In the genomic region with DNA sequence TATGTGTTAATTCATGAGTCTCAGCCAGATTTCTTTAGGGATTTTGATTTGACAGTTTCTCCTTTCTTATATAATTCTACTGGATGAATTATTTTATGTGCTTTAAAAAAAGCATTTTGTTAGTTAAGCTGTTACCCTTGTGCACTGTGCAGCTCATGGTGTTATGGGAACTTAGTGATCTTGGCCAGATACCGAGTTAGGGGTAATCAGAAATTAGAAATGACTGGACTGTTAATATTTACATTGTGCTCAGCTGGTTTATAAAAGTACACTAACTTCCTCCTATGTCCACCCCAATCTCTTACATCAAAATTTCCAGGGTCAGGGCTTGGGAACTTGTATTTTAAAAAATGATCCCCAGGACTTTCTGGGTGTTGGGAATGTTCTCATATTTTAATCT, we compare ENCODE assay signal across 27 cellular contexts.
"Had no signal": no experiment of that assay in that cellular context is flagged by ENCODE, and none has a peak within 500 bp of the region (broad histone marks: within the 10 kb centered on the region; RNA-seq: fewer than 3 reads in every experiment).

No MANE protein-coding gene starts in this region.

- H3K9me3 Mint-ChIP-seq: natural killer cell treated with Interleukin-12 subunit alpha and Interleukin-12 subunit beta and Interleukin-15 and Interleukin-18, amount 100 ng/mL, for 72 hours; stimulated activated naive CD8-positive, alpha-beta T cell treated with anti-CD3 and anti-CD28 coated beads, Interleukin-15, Interleukin-2, amounts not matched to agents 100 ng/mL and 50 ng/mL, for 24 hours had no signal

- H3K4me1 ChIP-seq: lower lobe of right lung, parathyroid adenoma had no signal

- H3K27me3 Mint-ChIP-seq: natural killer cell treated with Interleukin-12 subunit alpha and Interleukin-12 subunit beta and Interleukin-15 and Interleukin-18, amount 100 ng/mL, for 72 hours; progenitor cell of endocrine pancreas; stimulated activated naive B cell treated with anti-CD40 and anti-IgM and Interleukin-4, amounts not matched to agents 10 μg/mL and 1 μg/mL and 100 μg/mL, for 72 hours; stimulated activated naive CD8-positive, alpha-beta T cell treated with anti-CD3 and anti-CD28 coated beads, Interleukin-15, Interleukin-2, amounts not matched to agents 100 ng/mL and 50 ng/mL, for 24 hours had no signal

- H3K27ac Mint-ChIP-seq: natural killer cell treated with Interleukin-12 subunit alpha and Interleukin-12 subunit beta and Interleukin-15 and Interleukin-18, amount 100 ng/mL, for 72 hours; progenitor cell of endocrine pancreas; stimulated activated naive B cell treated with anti-CD40 and anti-IgM and Interleukin-4, amounts not matched to agents 10 μg/mL and 1 μg/mL and 100 μg/mL, for 72 hours; stimulated activated naive CD8-positive, alpha-beta T cell treated with anti-CD3 and anti-CD28 coated beads, Interleukin-15, Interleukin-2, amounts not matched to agents 100 ng/mL and 50 ng/mL, for 24 hours had no signal

- H3K27ac ChIP-seq: coronary artery, esophagus muscularis mucosa, foreskin keratinocyte, gastroesophageal sphincter, heart left ventricle, hepatocyte, left ventricle myocardium inferior, lower lobe of right lung, neutrophil, parathyroid adenoma, sigmoid colon, spleen, thoracic aorta, tibial nerve, upper lobe of left lung had no signal

- H3K9me3 ChIP-seq: esophagus muscularis mucosa, gastroesophageal sphincter, left ventricle myocardium inferior, lower lobe of right lung, neutrophil, sigmoid colon, spleen, thoracic aorta, tibial nerve, upper lobe of left lung had no signal

- H3K4me2 ChIP-seq: hepatocyte had no signal

- DNase-seq: dermis blood vessel endothelial cell; effector memory CD4-positive, alpha-beta T cell; foreskin keratinocyte; heart left ventricle; left cardiac atrium; left ventricle myocardium inferior; lower lobe of right lung; sigmoid colon; spleen; stimulated activated CD4-positive, alpha-beta T cell treated with anti-CD3 and anti-CD28 coated beads, Interleukin-4, amount 100 ng/mL, for 4 hours; stimulated activated naive B cell treated with anti-CD40 and anti-IgM and Interleukin-4, amounts not matched to agents 10 μg/mL and 1 μg/mL and 100 μg/mL, for 72 hours; upper lobe of left lung had no signal

- H3K4me3 ChIP-seq: coronary artery, esophagus muscularis mucosa, gastroesophageal sphincter, heart left ventricle, hepatocyte, left ventricle myocardium inferior, lower lobe of right lung, sigmoid colon, spleen, thoracic aorta, tibial nerve, upper lobe of left lung had no signal

- H2AFZ ChIP-seq: hepatocyte, parathyroid adenoma had no signal

- FAIRE-seq: endothelial cell of umbilical vein, islet of Langerhans, urothelium cell line had no signal

- ATAC-seq: foreskin keratinocyte; gastroesophageal sphincter; heart left ventricle; left cardiac atrium; lower lobe of right lung; natural killer cell treated with Interleukin-12 subunit alpha and Interleukin-12 subunit beta and Interleukin-15 and Interleukin-18, amount 100 ng/mL, for 72 hours; stimulated activated naive B cell treated with anti-CD40 and anti-IgM and Interleukin-4, amounts not matched to agents 10 μg/mL and 1 μg/mL and 100 μg/mL, for 72 hours had no signal

- H3K36me3 Mint-ChIP-seq: natural killer cell treated with Interleukin-12 subunit alpha and Interleukin-12 subunit beta and Interleukin-15 and Interleukin-18, amount 100 ng/mL, for 72 hours had no signal

- H3K27me3 ChIP-seq: esophagus muscularis mucosa, foreskin keratinocyte, gastroesophageal sphincter, heart left ventricle, hepatocyte, neutrophil, sigmoid colon, spleen, tibial nerve, upper lobe of left lung had no signal

- H3K36me3 ChIP-seq: left ventricle myocardium inferior, thoracic aorta had no signal

- H3K9ac ChIP-seq: parathyroid adenoma had no signal

- H3K4me3 Mint-ChIP-seq: natural killer cell treated with Interleukin-12 subunit alpha and Interleukin-12 subunit beta and Interleukin-15 and Interleukin-18, amount 100 ng/mL, for 72 hours; neural crest cell; stimulated activated naive B cell treated with anti-CD40 and anti-IgM and Interleukin-4, amounts not matched to agents 10 μg/mL and 1 μg/mL and 100 μg/mL, for 72 hours; stimulated activated naive CD8-positive, alpha-beta T cell treated with anti-CD3 and anti-CD28 coated beads, Interleukin-15, Interleukin-2, amounts not matched to agents 100 ng/mL and 50 ng/mL, for 24 hours had no signal
